Comparison of ENCODE assay signal across 1 cellular context in the genomic region with DNA sequence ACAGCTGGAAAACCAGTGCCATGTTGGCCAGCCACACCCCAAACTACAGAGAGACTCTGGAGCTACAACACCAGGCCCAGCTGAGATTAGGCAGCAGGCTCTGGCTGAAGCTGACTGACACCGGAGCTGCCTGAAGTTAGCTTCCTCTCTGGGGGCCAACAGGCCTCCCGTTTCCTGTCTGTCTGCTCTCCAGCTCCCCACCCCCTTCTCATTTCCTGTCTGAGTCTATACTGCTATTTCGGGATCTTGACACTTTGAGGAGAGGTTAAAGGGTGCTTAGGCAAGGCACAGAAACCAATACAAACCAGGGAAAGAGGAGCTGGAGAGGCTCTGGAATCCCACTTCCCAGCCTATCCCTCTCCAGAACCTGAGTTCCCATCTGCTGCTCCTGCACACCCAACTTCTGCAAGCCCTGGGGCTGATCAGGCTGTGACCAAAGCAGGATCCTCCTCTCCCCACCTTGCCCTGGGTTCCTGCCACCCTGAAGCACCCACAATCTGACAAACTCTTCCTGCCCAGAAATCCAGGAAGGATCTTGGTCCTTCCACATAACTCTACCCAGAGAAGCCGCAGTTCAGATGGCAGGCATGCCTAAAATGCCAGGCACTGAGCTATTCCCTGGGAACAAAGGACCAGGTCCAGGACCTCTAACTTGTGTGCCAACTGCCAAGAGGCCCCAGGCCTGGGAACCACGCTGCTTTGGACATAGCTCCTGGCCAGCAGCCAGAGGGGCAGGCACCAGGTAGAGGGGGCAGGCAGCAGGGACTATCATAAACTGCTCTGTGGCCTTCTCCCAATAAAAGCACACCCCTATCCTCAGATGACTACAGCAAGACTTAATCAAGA.
TF ChIP-seq lines count a peak whose summit lies in the region.

No MANE protein-coding gene starts in this region.

TF ChIP-seq in SK-N-SH, 30 proteins besides CTCF, POLR2A, EP300 and RAD21 (continued from another document):
- TF ChIP-seq, protein P1, sequence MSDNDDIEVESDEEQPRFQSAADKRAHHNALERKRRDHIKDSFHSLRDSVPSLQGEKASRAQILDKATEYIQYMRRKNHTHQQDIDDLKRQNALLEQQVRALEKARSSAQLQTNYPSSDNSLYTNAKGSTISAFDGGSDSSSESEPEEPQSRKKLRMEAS (IDR thresholded peaks at IDR 0.05; ENCODE audit: low read depth): 0 out of 2 replicates have a peak, but pooled peaks have one; percentile 6
